8 cellular contexts compared by ENCODE assay signal in the genomic region with DNA sequence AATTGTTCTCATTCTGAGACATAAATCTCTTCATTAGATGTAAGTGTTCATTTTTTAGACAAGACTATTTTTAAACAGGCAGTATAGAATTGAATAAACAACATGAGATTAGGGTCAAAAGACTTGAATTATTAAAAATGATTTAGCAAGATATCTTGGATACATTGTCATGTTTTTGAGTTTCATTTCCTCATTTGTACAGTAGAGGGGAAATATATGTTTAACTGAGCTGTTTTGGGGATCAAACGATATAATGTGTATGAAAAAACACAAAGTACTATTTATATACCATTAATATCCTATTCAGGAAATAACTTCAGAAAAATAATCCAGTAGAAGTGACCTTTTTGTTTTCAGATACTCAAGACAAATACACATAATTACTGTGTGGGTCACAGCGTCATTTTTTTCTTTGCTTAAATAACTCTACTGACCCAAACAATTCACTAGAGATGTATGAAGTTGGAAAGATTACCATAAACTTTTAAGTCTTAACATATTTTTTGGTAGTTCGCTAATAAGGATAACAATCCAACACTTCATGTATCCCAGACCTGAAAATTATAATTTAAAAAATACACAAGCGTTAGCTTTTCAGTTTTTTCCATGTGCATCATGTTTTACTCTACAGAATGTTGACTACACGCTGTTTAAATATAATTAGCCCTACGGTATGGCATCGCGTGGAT. TPM values are rescaled to one million over a fixed set of nuclear protein-coding genes. Genes with fewer than 3 reads are reported as not detected.
DNase-seq lines count a peak whose midpoint lies in the region; ATAC-seq lines count a peak whose summit lies in the region.

No MANE protein-coding gene starts in this region.

- no peak overlapping the region for H3K27ac ChIP-seq in iPS-20b (ENCODE audit: low read length)

- DNase-seq in NCI-H345 treated with DMSO at 0.1 percent for 48 hours (lab: John Stamatoyannopoulos, UW; ENCODE audit: unreplicated experiment) (peak; percentile 45), NCI-H345 (lab: John Stamatoyannopoulos, UW) (no peak), GM19240 (ENCODE audit: insufficient read length, low spot score) (no peak)
- no peak for DNase-seq in stimulated activated CD4-positive, alpha-beta T cell treated with anti-CD3 and anti-CD28 coated beads, Interleukin-2, amount 100 ng/mL, for 24 hours

- peak overlapping the region; percentile 58 for H3K4me3 Mint-ChIP-seq in activated T-helper 17 cell treated with anti-CD3 and anti-CD28 coated beads, Interleukin-2, amount 50 U/mL, for 72 hours
- peak overlapping the region; percentile 77 for H3K4me3 Mint-ChIP-seq in stimulated activated memory B cell treated with anti-CD40 and anti-IgM and Interleukin-4, amounts not matched to agents 10 μg/mL and 1 μg/mL and 100 μg/mL, for 72 hours

- peaks cover 27% of the 10 kb centered on the region; the same call in 1 of the 2 replicates for H3K4me1 ChIP-seq in iPS-20b (ENCODE audit: insufficient read depth, low read length)

- no peaks in the 10 kb centered on the region for H3K9me3 ChIP-seq in iPS-20b (ENCODE audit: insufficient read depth, low read depth, low read length)

- H3K27me3 Mint-ChIP-seq in activated T-helper 17 cell treated with anti-CD3 and anti-CD28 coated beads, Interleukin-2, amount 50 U/mL, for 72 hours, result peaks cover 7% of the 10 kb centered on the region
- peaks cover 14% of the 10 kb centered on the region for H3K27me3 Mint-ChIP-seq in stimulated activated memory B cell treated with anti-CD40 and anti-IgM and Interleukin-4, amounts not matched to agents 10 μg/mL and 1 μg/mL and 100 μg/mL, for 72 hours

- H3K27me3 ChIP-seq in iPS-20b (ENCODE audit: insufficient read depth, low read length), result peaks cover 48% of the 10 kb centered on the region

- H3K4me3 ChIP-seq in iPS-20b (ENCODE audit: low read length), result peak overlapping the region; percentile 91

- H3K9ac ChIP-seq in iPS-20b (ENCODE audit: low read depth, low read length), result peak overlapping the region; percentile 51; the same call in 1 of the 2 replicates

- H3K27ac Mint-ChIP-seq in activated T-helper 17 cell treated with anti-CD3 and anti-CD28 coated beads, Interleukin-2, amount 50 U/mL, for 72 hours, result no peak overlapping the region
- H3K27ac Mint-ChIP-seq in stimulated activated memory B cell treated with anti-CD40 and anti-IgM and Interleukin-4, amounts not matched to agents 10 μg/mL and 1 μg/mL and 100 μg/mL, for 72 hours, result no peak overlapping the region

- H3K36me3 Mint-ChIP-seq in activated T-helper 17 cell treated with anti-CD3 and anti-CD28 coated beads, Interleukin-2, amount 50 U/mL, for 72 hours (ENCODE audit: low read depth), result no peaks in the 10 kb centered on the region
- H3K36me3 Mint-ChIP-seq in stimulated activated memory B cell treated with anti-CD40 and anti-IgM and Interleukin-4, amounts not matched to agents 10 μg/mL and 1 μg/mL and 100 μg/mL, for 72 hours, result no peaks in the 10 kb centered on the region

- H3K4me1 Mint-ChIP-seq in activated T-helper 17 cell treated with anti-CD3 and anti-CD28 coated beads, Interleukin-2, amount 50 U/mL, for 72 hours, result peaks cover 4% of the 10 kb centered on the region
- H3K4me1 Mint-ChIP-seq in stimulated activated memory B cell treated with anti-CD40 and anti-IgM and Interleukin-4, amounts not matched to agents 10 μg/mL and 1 μg/mL and 100 μg/mL, for 72 hours, result peaks cover 7% of the 10 kb centered on the region

- peaks cover 4% of the 10 kb centered on the region for H3K9me3 Mint-ChIP-seq in activated T-helper 17 cell treated with anti-CD3 and anti-CD28 coated beads, Interleukin-2, amount 50 U/mL, for 72 hours
- no peaks in the 10 kb centered on the region for H3K9me3 Mint-ChIP-seq in stimulated activated memory B cell treated with anti-CD40 and anti-IgM and Interleukin-4, amounts not matched to agents 10 μg/mL and 1 μg/mL and 100 μg/mL, for 72 hours

- no peak for ATAC-seq in activated T-helper 17 cell treated with anti-CD3 and anti-CD28 coated beads, Interleukin-2, amount 50 U/mL, for 72 hours (replicated peaks)
- no peak for ATAC-seq in stimulated activated memory B cell treated with anti-CD40 and anti-IgM and Interleukin-4, amounts not matched to agents 10 μg/mL and 1 μg/mL and 100 μg/mL, for 72 hours
- ATAC-seq in HG03095 (IDR thresholded peaks at IDR 0.05; ENCODE audit: unreplicated experiment), result no peak

- H3K36me3 ChIP-seq in iPS-20b (ENCODE audit: insufficient read depth, low read depth, low read length), result no peaks in the 10 kb centered on the region

RNA-seq across cellular contexts. Expression of a gene that starts 0.9 kb away (rescaled TPM):
- not detected for total RNA-seq in activated T-helper 17 cell treated with anti-CD3 and anti-CD28 coated beads, Interleukin-2, amount 50 U/mL, for 72 hours
